20 cellular contexts compared by ENCODE assay signal in genomic region chr9:82242285-82242963, GRCh38.
"Had no signal": no experiment of that assay in that cellular context is flagged by ENCODE, and none has a peak within 500 bp of the region (broad histone marks: within the 10 kb centered on the region; RNA-seq: fewer than 3 reads in every experiment).

No MANE protein-coding gene starts in this region.

- H3K4me1 ChIP-seq: gastroesophageal sphincter, neural progenitor cell, right atrium auricular region, transverse colon had no signal

- H3K79me2 ChIP-seq: hepatocyte had no signal

- H3K4me3 ChIP-seq: gastroesophageal sphincter, hepatocyte, neural progenitor cell, right atrium auricular region, transverse colon had no signal

- ATAC-seq: activated CD4-positive, alpha-beta T cell treated with anti-CD3 and anti-CD28 coated beads for 36 hours; activated CD8-positive, alpha-beta memory T cell treated with anti-CD3 and anti-CD28 coated beads, Interleukin-2, amount 10 ng/mL, durations not matched to agents 7 days and 5 days; activated CD8-positive, alpha-beta T cell treated with anti-CD3 and anti-CD28 coated beads, Interleukin-2, amount 10 ng/mL, durations not matched to agents 7 days and 5 days; activated naive CD4-positive, alpha-beta T cell treated with anti-CD3 and anti-CD28 coated beads, Interleukin-2, amount 50 U/mL, for 72 hours; effector memory CD8-positive, alpha-beta T cell; gastroesophageal sphincter; left cardiac atrium; natural killer cell; T-helper 17 cell had no signal

- H3K9ac ChIP-seq: neural progenitor cell had no signal

- H3K4me2 ChIP-seq: hepatocyte, neural progenitor cell had no signal

- H3K27ac ChIP-seq: gastroesophageal sphincter, hepatocyte, neural progenitor cell, right atrium auricular region, transverse colon had no signal

- DNase-seq: activated CD4-positive, alpha-beta T cell treated with anti-CD3 and anti-CD28 coated beads for 36 hours; activated CD4-positive, CD25-positive, alpha-beta regulatory T cell; activated CD8-positive, alpha-beta memory T cell treated with anti-CD3 and anti-CD28 coated beads, Interleukin-2, amount 10 ng/mL, durations not matched to agents 7 days and 5 days; activated CD8-positive, alpha-beta T cell treated with anti-CD3 and anti-CD28 coated beads, Interleukin-2, amount 10 ng/mL, durations not matched to agents 7 days and 5 days; activated T-cell treated with anti-CD3 and anti-CD28 coated beads, Interleukin-2, amount 50 U/mL, for 48 hours; cerebellar nuclear complex; cortex of kidney; effector memory CD8-positive, alpha-beta T cell; erythroblast; left cardiac atrium; natural killer cell; occipital lobe; stimulated activated naive CD4-positive, alpha-beta T cell treated with Interleukin-2 at 50 U/mL for 16 hours; T-helper 17 cell; transverse colon had no signal

- H3K27me3 ChIP-seq: gastroesophageal sphincter, hepatocyte, neural progenitor cell, right atrium auricular region, transverse colon had no signal

- H3K36me3 ChIP-seq: gastroesophageal sphincter, neural progenitor cell, right atrium auricular region, transverse colon had no signal

- H2AFZ ChIP-seq: hepatocyte, neural progenitor cell had no signal
